Comparison of ENCODE assay signal across 21 cellular contexts in the genomic region with DNA sequence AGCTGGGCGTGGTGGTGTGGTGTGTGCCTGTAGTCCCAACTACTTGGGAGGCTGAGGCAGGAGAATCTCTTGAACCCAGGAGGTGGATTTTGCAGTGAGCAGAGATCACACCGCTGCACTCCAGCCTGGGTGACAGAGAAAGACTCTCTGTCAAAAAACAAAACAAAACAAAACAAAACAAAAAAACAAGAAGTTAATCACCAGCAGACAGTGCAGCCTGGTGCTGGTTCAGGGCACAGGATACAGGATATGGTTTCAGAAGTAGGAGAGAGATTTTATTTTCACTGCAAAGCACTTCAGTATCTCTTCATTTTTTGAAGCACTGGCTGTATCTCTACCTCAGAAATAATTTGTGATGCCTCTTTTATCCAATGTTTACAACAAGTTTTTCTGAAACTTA.
A peak's percentile ranks its signal among the peaks of the same experiment; 100 is the strongest.
DNase-seq lines count a peak whose midpoint lies in the region; ATAC-seq and TF ChIP-seq lines count a peak whose summit lies in the region.
"Had no signal": no experiment of that assay in that cellular context is flagged by ENCODE, and none has a peak within 500 bp of the region (broad histone marks: within the 10 kb centered on the region; RNA-seq: fewer than 3 reads in every experiment).

No MANE protein-coding gene starts in this region.

- H3K4me3 Mint-ChIP-seq in neural crest cell, result no peak overlapping the region
- H3K4me3 Mint-ChIP-seq: nephron had no signal

- H3K27ac Mint-ChIP-seq in neural crest cell (ENCODE audit: unreplicated experiment), result peak overlapping the region; percentile 35
- H3K27ac Mint-ChIP-seq: nephron had no signal

- H3K9me3 Mint-ChIP-seq in neural crest cell, result peaks cover 4% of the 10 kb centered on the region
- H3K9me3 Mint-ChIP-seq: nephron had no signal

- no peak for TF ChIP-seq POLR2A in NB4 (IDR thresholded peaks at IDR 0.05; ENCODE audit: extremely low read depth, insufficient read length)

- peaks cover 10% of the 10 kb centered on the region for H3K4me1 Mint-ChIP-seq in neural crest cell

- peak; percentile 27 for DNase-seq in NB4 (ENCODE audit: low read depth)
- no peak for DNase-seq in neural crest cell (ENCODE audit: low read depth, low spot score)
- DNase-seq in RKO (ENCODE audit: low spot score), result no peak
- no peak for DNase-seq in NCI-H2227 (lab: John Stamatoyannopoulos, UW; ENCODE audit: unreplicated experiment)
- no peak for DNase-seq in AG20443 (ENCODE audit: low spot score)
- DNase-seq: activated CD4-positive, alpha-beta T cell treated with anti-CD3 and anti-CD28 coated beads, Interleukin-2, amount 50 U/mL, for 4 hours; activated effector memory CD4-positive, alpha-beta T cell treated with anti-CD3 and anti-CD28 coated beads, Interleukin-2, amount 50 U/mL, for 16 hours; Calu3; EL; kidney glomerular epithelial cell; NCI-H2029; NK-92 treated with Interleukin-12 subunit alpha and Interleukin-12 subunit beta, amount 100 ng/mL, for 24 hours; RPMI8226; SW 1271 had no signal

- peak; percentile 9 for ATAC-seq in GM19043 (IDR thresholded peaks at IDR 0.05; ENCODE audit: low read depth, unreplicated experiment)
- peak; percentile 21 for ATAC-seq in HG02759 (IDR thresholded peaks at IDR 0.05; ENCODE audit: unreplicated experiment)
- ATAC-seq: gastrocnemius medialis had no signal

- no peak for TF ChIP-seq CTCF in NB4 (IDR thresholded peaks at IDR 0.05; ENCODE audit: low read depth, low read length)
- TF ChIP-seq CTCF in neural crest cell (conservative IDR thresholded peaks at IDR 0.05), result no peak

- H3K4me3 ChIP-seq in NB4 (ENCODE audit: low read depth, low read length), result no peak overlapping the region
- H3K4me3 ChIP-seq: adrenal gland, gastrocnemius medialis, MG63, upper lobe of left lung had no signal

- H3K36me3 Mint-ChIP-seq in neural crest cell (ENCODE audit: low read depth), result no peaks in the 10 kb centered on the region

- H3K27me3 Mint-ChIP-seq in neural crest cell (ENCODE audit: low read depth), result no peaks in the 10 kb centered on the region
